ENCODE assay signal across 1 cellular context in the genomic region with DNA sequence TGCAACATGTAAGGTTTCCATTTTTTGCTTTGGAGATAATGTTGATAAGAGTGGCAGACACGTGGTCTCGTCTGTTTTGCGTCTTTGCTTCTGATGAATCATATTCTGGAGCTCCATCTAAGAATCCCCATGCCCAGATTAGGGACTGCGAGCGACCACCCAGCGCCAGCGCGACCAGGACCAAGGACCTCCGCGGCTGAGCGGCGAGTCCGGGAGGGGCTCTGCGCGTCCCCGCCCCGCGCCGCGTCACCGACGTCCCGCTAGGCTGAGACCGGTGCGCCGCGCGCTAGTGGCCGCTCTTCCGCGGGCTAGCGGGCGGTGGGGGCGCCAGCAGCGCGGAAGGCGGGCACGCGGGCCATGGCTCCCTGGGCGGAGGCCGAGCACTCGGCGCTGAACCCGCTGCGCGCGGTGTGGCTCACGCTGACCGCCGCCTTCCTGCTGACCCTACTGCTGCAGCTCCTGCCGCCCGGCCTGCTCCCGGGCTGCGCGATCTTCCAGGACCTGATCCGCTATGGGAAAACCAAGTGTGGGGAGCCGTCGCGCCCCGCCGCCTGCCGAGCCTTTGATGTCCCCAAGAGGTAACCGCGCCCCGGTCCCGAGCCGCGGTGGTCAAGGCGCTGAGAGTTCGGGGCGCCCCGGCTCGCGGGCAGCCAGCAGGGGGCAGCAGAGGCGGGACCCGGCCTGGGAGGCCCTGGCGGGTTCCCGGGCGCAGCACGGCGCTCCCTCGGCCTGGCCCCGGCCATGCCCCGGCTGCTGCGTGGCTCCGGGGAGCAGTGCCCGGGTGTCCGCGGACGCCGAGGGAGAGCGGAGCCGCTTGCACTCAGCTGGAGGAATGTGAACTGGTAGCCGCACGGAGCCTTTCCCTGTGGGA.
TF ChIP-seq lines count a peak whose summit lies in the region.

Gene SRD5A3, plus strand, starts transcription at position 263 of the 871 bp plus-strand sequence. Its CDS starts 95 bp downstream, at position 358.

TF ChIP-seq in IMR-90, 13 proteins besides CTCF, POLR2A, EP300 and RAD21:
- TF ChIP-seq SMC3 (IDR thresholded peaks at IDR 0.05; ENCODE audit: low read depth, low read length), result peak; percentile 82
- peak; percentile 69; the same call in 1 of the 2 replicates for TF ChIP-seq MXI1 (IDR thresholded peaks at IDR 0.05; ENCODE audit: borderline replicate concordance, low read depth, low read length)
- TF ChIP-seq MAZ (IDR thresholded peaks at IDR 0.05; ENCODE audit: borderline replicate concordance, low read depth, low read length), result peak; percentile 75; the same call in 1 of the 2 replicates
- TF ChIP-seq CHD1 (IDR thresholded peaks at IDR 0.05; ENCODE audit: low read depth, low read length), result no peak
- TF ChIP-seq, protein P1, sequence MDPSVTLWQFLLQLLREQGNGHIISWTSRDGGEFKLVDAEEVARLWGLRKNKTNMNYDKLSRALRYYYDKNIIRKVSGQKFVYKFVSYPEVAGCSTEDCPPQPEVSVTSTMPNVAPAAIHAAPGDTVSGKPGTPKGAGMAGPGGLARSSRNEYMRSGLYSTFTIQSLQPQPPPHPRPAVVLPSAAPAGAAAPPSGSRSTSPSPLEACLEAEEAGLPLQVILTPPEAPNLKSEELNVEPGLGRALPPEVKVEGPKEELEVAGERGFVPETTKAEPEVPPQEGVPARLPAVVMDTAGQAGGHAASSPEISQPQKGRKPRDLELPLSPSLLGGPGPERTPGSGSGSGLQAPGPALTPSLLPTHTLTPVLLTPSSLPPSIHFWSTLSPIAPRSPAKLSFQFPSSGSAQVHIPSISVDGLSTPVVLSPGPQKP (IDR thresholded peaks at IDR 0.05; ENCODE audit: borderline replicate concordance, low read depth, low read length), result no peak
- TF ChIP-seq CEBPB (IDR thresholded peaks at IDR 0.05; ENCODE audit: low read depth, low read length), result no peak
- no peak for TF ChIP-seq FOS (IDR thresholded peaks at IDR 0.05; ENCODE audit: low read depth, low read length)
- TF ChIP-seq RCOR1 (IDR thresholded peaks at IDR 0.05; ENCODE audit: insufficient replicate concordance, low read length), result peak; percentile 7
- TF ChIP-seq USF2 (IDR thresholded peaks at IDR 0.05; ENCODE audit: low read depth, low read length), result peak; percentile 51
- TF ChIP-seq NFE2L2 (IDR thresholded peaks at IDR 0.05; ENCODE audit: low read depth, low read length), result no peak
- no peak for TF ChIP-seq MAFK (IDR thresholded peaks at IDR 0.05; ENCODE audit: low read depth, low read length)
- no peak for TF ChIP-seq RFX5 (IDR thresholded peaks at IDR 0.05; ENCODE audit: low read depth, low read length)
- peak; percentile 3; the same call in 1 of the 2 replicates for TF ChIP-seq BHLHE40 (IDR thresholded peaks at IDR 0.05; ENCODE audit: low read depth, low read length)
